ENCODE assay signal across 9 cellular contexts in genomic region chr19:44749994-44750393, GRCh38. TPM values are rescaled to one million over a fixed set of nuclear protein-coding genes. Genes with fewer than 3 reads are reported as not detected.
DNase-seq lines count a peak whose midpoint lies in the region; ATAC-seq and TF ChIP-seq lines count a peak whose summit lies in the region.
"Had no signal": no experiment of that assay in that cellular context is flagged by ENCODE, and none has a peak within 500 bp of the region (broad histone marks: within the 10 kb centered on the region; RNA-seq: fewer than 3 reads in every experiment).

No MANE protein-coding gene starts in this region.

- POLR2A ChIA-PET in Panc1 (lab: Charles Lee), result no interaction called here

- no peak overlapping the region for H3K4me2 ChIP-seq in parathyroid adenoma (ENCODE audit: low read length)

- in situ Hi-C loops in Panc1 (cut with HindIII; ENCODE audit: low pct_unique_long_range_greater_than_20kb, low sequenced_read_pairs), result no loop called here

- ATAC-seq in Panc1, result no peak
- no peak for ATAC-seq in HG02759 (IDR thresholded peaks at IDR 0.05; ENCODE audit: unreplicated experiment)

- peak overlapping the region; percentile 96 to 98 for H3K4me3 Mint-ChIP-seq in CD14-positive monocyte

- no peak overlapping the region for H3K9ac ChIP-seq in parathyroid adenoma

- TF ChIP-seq CTCF in CD14-positive monocyte (IDR thresholded peaks at IDR 0.05), result no peak
- no peak for TF ChIP-seq CTCF in Panc1 (IDR thresholded peaks at IDR 0.05)
- no peak for TF ChIP-seq CTCF in epithelial cell of proximal tubule (conservative IDR thresholded peaks at IDR 0.05; ENCODE audit: low read depth, low read length)
- no peak for TF ChIP-seq CTCF in parathyroid adenoma (IDR thresholded peaks at IDR 0.05)

- peaks cover 76% of the 10 kb centered on the region for H3K4me1 Mint-ChIP-seq in CD14-positive monocyte

- H3K27me3 ChIP-seq in Panc1 (ENCODE audit: control insufficient read depth, insufficient read depth, low read length) (no peaks in the 10 kb centered on the region), parathyroid adenoma (ENCODE audit: control insufficient read depth, insufficient read depth, low read length) (no peaks in the 10 kb centered on the region)

- no peak overlapping the region for H2AFZ ChIP-seq in parathyroid adenoma

- peak overlapping the region; percentile 94 to 98 (median 97) for H3K27ac Mint-ChIP-seq in CD14-positive monocyte

- H3K9me3 Mint-ChIP-seq in CD14-positive monocyte, result peaks cover 0 to 2% (median 0%) of the 10 kb centered on the region in 7 donors

- H3K36me3 Mint-ChIP-seq in CD14-positive monocyte, result peaks cover 41 to 45% of the 10 kb centered on the region in 2 donors

- peaks cover 7% of the 10 kb centered on the region for H3K79me2 ChIP-seq in parathyroid adenoma

- no TSS peak for BruUV-seq in Panc1 (replicated peaks; lab: Mats Ljungman, UMichigan)

- H3K9me3 ChIP-seq in Panc1 (ENCODE audit: control insufficient read depth, insufficient read depth, low read depth, low read length) (no peaks in the 10 kb centered on the region), parathyroid adenoma (ENCODE audit: control insufficient read depth, low read length) (no peaks in the 10 kb centered on the region)

- CTCF ChIA-PET in Panc1 (lab: Charles Lee), result no interaction called here

- peaks cover 4 to 12% (median 7%) of the 10 kb centered on the region in 3 donors for H3K27me3 Mint-ChIP-seq in CD14-positive monocyte (ENCODE audit: low read depth in 3 of 3)

- H3K36me3 ChIP-seq in Panc1 (ENCODE audit: control insufficient read depth, insufficient read depth, low read length) (no peaks in the 10 kb centered on the region; the same call in 1 of the 2 replicates), parathyroid adenoma (ENCODE audit: control insufficient read depth, insufficient read depth, low read length) (no peaks in the 10 kb centered on the region)

- DNase-seq in CD14-positive monocyte (ENCODE audit: low spot score) (no peak), Panc1 (ENCODE audit: low read depth, low spot score) (no peak), epithelial cell of proximal tubule (ENCODE audit: low read depth) (no peak), SW480 (ENCODE audit: low spot score) (no peak), SHP77 treated with DMSO at 0.1 percent for 48 hours (lab: John Stamatoyannopoulos, UW) (no peak), NCI-H1417 (lab: John Stamatoyannopoulos, UW) (no peak)
- DNase-seq: NCI-H446 treated with DMSO at 0.1 percent for 48 hours had no signal

- peaks cover 47% of the 10 kb centered on the region for H3K4me1 ChIP-seq in Panc1 (ENCODE audit: control insufficient read depth, insufficient read depth, low read length)
- H3K4me1 ChIP-seq in parathyroid adenoma, result peaks cover 29% of the 10 kb centered on the region

- H3K4me3 ChIP-seq in Panc1 (ENCODE audit: low read depth in 2 of 2, low read length in 2 of 2), result peak overlapping the region; percentile 68 to 72
- peak overlapping the region; percentile 87 for H3K4me3 ChIP-seq in epithelial cell of proximal tubule (ENCODE audit: low read depth, low read length)
- H3K4me3 ChIP-seq in parathyroid adenoma (ENCODE audit: low read depth, low read length), result peak overlapping the region; percentile 72

- intact Hi-C loops in CD14-positive monocyte (cut with micrococcal nuclease), result loop anchor here (2.0 to 5.0 kb wide), 2 partner anchors 21 to 63 kb away; no protein-coding TSS in a partner anchor
- intact Hi-C loops in Panc1 (cut with micrococcal nuclease; ENCODE audit: unreplicated experiment), result no loop called here

- H3K27ac ChIP-seq in Panc1 (ENCODE audit: low read length) (peak overlapping the region; percentile 89), parathyroid adenoma (no peak overlapping the region)

RNA-seq across cellular contexts. Expression of gene BCL3, which starts 1.5 kb away (rescaled TPM):
- 10 to 100 TPM; 18.7 to 23.1 TPM for polyA plus RNA-seq in CD14-positive monocyte
- 48.5 TPM for total RNA-seq in Panc1 (2021; ENCODE audit: unreplicated experiment)
- polyA plus RNA-seq in Panc1 (2012; ENCODE audit: insufficient read length), result 80.9 TPM
- total RNA-seq in epithelial cell of proximal tubule, result 32.4 and 49.3 TPM in 2 replicates

RNA-seq across cellular contexts. Expression of gene CBLC, which starts 27.7 kb away (rescaled TPM):
- not detected for polyA plus RNA-seq in CD14-positive monocyte
- 0.80 TPM for total RNA-seq in Panc1 (2021; ENCODE audit: unreplicated experiment)
- 2.3 TPM for polyA plus RNA-seq in Panc1 (2012; ENCODE audit: insufficient read length)
- 16.1 and 27.2 TPM in 2 replicates for total RNA-seq in epithelial cell of proximal tubule

RNA-seq across cellular contexts. Expression of gene CEACAM16, which starts 51.0 kb away (rescaled TPM):
- polyA plus RNA-seq in CD14-positive monocyte, result not detected
- total RNA-seq in Panc1 (2021; ENCODE audit: unreplicated experiment) (not detected), epithelial cell of proximal tubule (not detected in 2 replicates)
- not detected for polyA plus RNA-seq in Panc1 (2012; ENCODE audit: insufficient read length)

RNA-seq across cellular contexts. Expression of gene BCAM, which starts 58.9 kb away (rescaled TPM):
- not detected for polyA plus RNA-seq in CD14-positive monocyte
- total RNA-seq in Panc1 (2021; ENCODE audit: unreplicated experiment) (21.5 TPM), epithelial cell of proximal tubule (7.7 and 27.7 TPM in 2 replicates)
- polyA plus RNA-seq in Panc1 (2012; ENCODE audit: insufficient read length), result 85.2 TPM
